ENCODE assay signal across 13 cellular contexts in genomic region chr10:127880557-127880956, GRCh38. TPM values are rescaled to one million over a fixed set of nuclear protein-coding genes. Genes with fewer than 3 reads are reported as not detected.
DNase-seq lines count a peak whose midpoint lies in the region; ATAC-seq, FAIRE-seq and TF ChIP-seq lines count a peak whose summit lies in the region.
"Had no signal": no experiment of that assay in that cellular context is flagged by ENCODE, and none has a peak within 500 bp of the region (broad histone marks: within the 10 kb centered on the region; RNA-seq: fewer than 3 reads in every experiment).

No MANE protein-coding gene starts in this region.

- H3K9me2 ChIP-seq in Karpas-422 (replicated peaks; ENCODE audit: insufficient read depth, low read length): no peaks in the 10 kb centered on the region

- POLR2A ChIA-PET in HepG2 (lab: Yijun Ruan, JAX): no interaction called here
- POLR2A ChIA-PET in T-cell (lab: Charles Lee): no interaction called here

- TF ChIP-seq EP300 in HepG2 (IDR thresholded peaks at IDR 0.05; ENCODE audit: low read depth in 2 of 2, low read length in 2 of 2) (no peak), HepG2 (CRISPR knock-in tag; IDR thresholded peaks at IDR 0.05; ENCODE audit: borderline replicate concordance) (no peak)

- TF ChIP-seq RAD21 in liver (IDR thresholded peaks at IDR 0.05) (no peak), HepG2 (CRISPR knock-in tag; IDR thresholded peaks at IDR 0.05) (no peak)

- peaks cover 0 to 14% (median 12%) of the 10 kb centered on the region in 3 donors for H3K4me1 Mint-ChIP-seq in T-cell

- H3K4me1 ChIP-seq in liver (ENCODE audit: control insufficient read depth in 4 of 4, insufficient read depth in 4 of 4, low read length in 3 of 4) (peaks cover 2 to 18% (median 5%) of the 10 kb centered on the region in 4 donors), HepG2 (ENCODE audit: insufficient read depth, low read length) (peaks cover 14% of the 10 kb centered on the region), left lung (peaks cover 0 to 51% of the 10 kb centered on the region in 2 donors), Karpas-422 (ENCODE audit: low read length) (no peaks in the 10 kb centered on the region)

- H3K9me3 ChIP-seq in liver (ENCODE audit: control insufficient read depth in 4 of 4, low read length in 3 of 4): no peaks in the 10 kb centered on the region
- no peaks in the 10 kb centered on the region for H3K9me3 ChIP-seq in HepG2 (ENCODE audit: low read length)
- H3K9me3 ChIP-seq in left lung: no peaks in the 10 kb centered on the region
- H3K9me3 ChIP-seq in Karpas-422 (ENCODE audit: low read length): no peaks in the 10 kb centered on the region
- H3K9me3 ChIP-seq: MG63 had no signal

- 61% methylated on average over 2 of the region's 2 CpGs for WGBS in liver
- WGBS in HepG2 (ENCODE audit: low lambda C conversion rate): 60% methylated on average over 1 of the region's 2 CpGs

- no peaks in the 10 kb centered on the region for H4K20me1 ChIP-seq in HepG2 (ENCODE audit: insufficient read depth, low read length)
- H4K20me1 ChIP-seq in Karpas-422 (ENCODE audit: insufficient read depth, low read depth, low read length): no peaks in the 10 kb centered on the region

- no peak for ATAC-seq in HepG2
- ATAC-seq in T-cell (replicated peaks in 1 of 4): peak in 2 of 4 experiments; percentile 33 to 38
- peak; percentile 55 for ATAC-seq in left lung
- no peak for ATAC-seq in HG02973 (IDR thresholded peaks at IDR 0.05; ENCODE audit: unreplicated experiment)

- in situ Hi-C loops in HepG2 (cut with HindIII; ENCODE audit: extremely low pct_ligation_motif_present, low pct_unique_long_range_greater_than_20kb): no loop called here

- H3K4me3 ChIP-seq in liver (ENCODE audit: low read depth in 1 of 3, low read length in 3 of 3): no peak overlapping the region
- no peak overlapping the region for H3K4me3 ChIP-seq in HepG2 (replicated peaks in 1 of 3; ENCODE audit: insufficient read depth in 1 of 3, low read depth in 2 of 3, low read length in 3 of 3)
- no peak overlapping the region for H3K4me3 ChIP-seq in left lung
- H3K4me3 ChIP-seq in Karpas-422 (ENCODE audit: low read length): no peak overlapping the region
- H3K4me3 ChIP-seq: MG63 had no signal

- no peaks in the 10 kb centered on the region for H3K36me3 Mint-ChIP-seq in T-cell
- H3K36me3 Mint-ChIP-seq: activated naive CD8-positive, alpha-beta T cell had no signal

- FAIRE-seq in HepG2 (lab: Jason Lieb, UNC): no peak
- FAIRE-seq in GM12892 (lab: Jason Lieb, UNC): no peak

- peaks cover 0 to 5% of the 10 kb centered on the region in 2 donors for H3K27me3 Mint-ChIP-seq in T-cell

- CTCF ChIA-PET in HepG2 (lab: Yijun Ruan, JAX; ENCODE audit: low intra/inter-chr PET ratio, low total read pairs) (no interaction called here), T-cell (lab: Charles Lee) (interaction anchor here in 1 of 2 donors (1.9 kb wide), 1 partner anchor 26 kb away, joined by 4 read pairs; no protein-coding TSS in a partner anchor)

- H3K27ac Mint-ChIP-seq in T-cell: peak overlapping the region; percentile 20 to 77
- H3K27ac Mint-ChIP-seq: activated naive CD8-positive, alpha-beta T cell had no signal

- intact Hi-C loops in HepG2 (cut with micrococcal nuclease; ENCODE audit: unreplicated experiment): no loop called here
- intact Hi-C loops in left lung (cut with DNase I): no loop called here

- H3K9ac ChIP-seq in liver (ENCODE audit: low read depth in 1 of 2, low read length in 2 of 2) (no peak overlapping the region), HepG2 (ENCODE audit: insufficient read depth, low read depth, low read length) (no peak overlapping the region), Karpas-422 (ENCODE audit: low read length) (no peak overlapping the region)

- BruUV-seq in HepG2 (replicated peaks; lab: Mats Ljungman, UMichigan): no TSS peak

- TF ChIP-seq POLR2A in HepG2 (IDR thresholded peaks at IDR 0.05; ENCODE audit: insufficient read depth in 1 of 2, low read depth in 2 of 2, low read length in 2 of 2) (no peak), GM12892 (IDR thresholded peaks at IDR 0.05; ENCODE audit: low read depth, low read length) (no peak)

- H3K36me3 ChIP-seq in liver (ENCODE audit: control insufficient read depth in 4 of 4, insufficient read depth in 3 of 4, low read depth in 1 of 4, low read length in 3 of 4) (peaks cover 0 to 19% (median 5%) of the 10 kb centered on the region in 4 donors), HepG2 (replicated peaks in 1 of 2; ENCODE audit: control insufficient read depth in 1 of 2, insufficient read depth in 2 of 2, low read length in 2 of 2) (no peaks in the 10 kb centered on the region), left lung (no peaks in the 10 kb centered on the region), Karpas-422 (ENCODE audit: insufficient read depth, low read length) (no peaks in the 10 kb centered on the region)
- H3K36me3 ChIP-seq: MG63, WERI-Rb-1 had no signal

- H2AFZ ChIP-seq in HepG2 (ENCODE audit: low read length) (no peak overlapping the region), Karpas-422 (ENCODE audit: low read length) (no peak overlapping the region)

- DNase-seq in HepG2 (ENCODE audit: low spot score): no peak
- peak in 2 of 34 experiments; percentile 8 to 9 for DNase-seq in T-cell
- DNase-seq in left lung: peak in 1 of 2 donors; percentile 47
- DNase-seq in GM12892 (ENCODE audit: insufficient read length): no peak
- no peak for DNase-seq in Karpas-422
- no peak for DNase-seq in NCI-H2196 treated with DMSO at 0.1 percent for 48 hours (lab: John Stamatoyannopoulos, UW; ENCODE audit: unreplicated experiment)
- DNase-seq: MG63, NCI-H82, posterior cingulate gyrus, WERI-Rb-1 had no signal

- no peaks in the 10 kb centered on the region for H3K27me3 ChIP-seq in liver (ENCODE audit: control insufficient read depth in 4 of 4, insufficient read depth in 4 of 4, low read length in 3 of 4)
- no peaks in the 10 kb centered on the region for H3K27me3 ChIP-seq in HepG2 (ENCODE audit: control insufficient read depth in 1 of 2, insufficient read depth in 2 of 2, low read length in 2 of 2)
- no peaks in the 10 kb centered on the region for H3K27me3 ChIP-seq in left lung
- H3K27me3 ChIP-seq in Karpas-422 (ENCODE audit: low read length): no peaks in the 10 kb centered on the region
- H3K27me3 ChIP-seq: MG63 had no signal

- no peak overlapping the region for H3K4me3 Mint-ChIP-seq in T-cell
- H3K4me3 Mint-ChIP-seq: activated naive CD8-positive, alpha-beta T cell had no signal

- H3K4me2 ChIP-seq in HepG2 (ENCODE audit: low read depth, low read length) (no peak overlapping the region), Karpas-422 (ENCODE audit: low read depth, low read length, poor library complexity, severe bottlenecking) (no peak overlapping the region)

- TF ChIP-seq CTCF in liver (IDR thresholded peaks at IDR 0.05; ENCODE audit: low read depth, low read length, missing input control) (no peak), HepG2 (CRISPR knock-in tag; IDR thresholded peaks at IDR 0.05) (no peak), left lung (IDR thresholded peaks at IDR 0.05) (no peak)

- H3K79me2 ChIP-seq in HepG2 (ENCODE audit: insufficient read depth, low read length): no peaks in the 10 kb centered on the region
- no peaks in the 10 kb centered on the region for H3K79me2 ChIP-seq in Karpas-422 (ENCODE audit: low read length)

- no peaks in the 10 kb centered on the region for H3K9me3 Mint-ChIP-seq in T-cell

- peak overlapping the region in 1 of 2 donors; percentile 36 for H3K27ac ChIP-seq in liver (ENCODE audit: low read depth in 1 of 2, low read length in 2 of 2)
- no peak overlapping the region for H3K27ac ChIP-seq in HepG2 (ENCODE audit: extremely low read length, insufficient read depth, low read length)
- peak overlapping the region in 1 of 2 donors; percentile 86 for H3K27ac ChIP-seq in left lung
- H3K27ac ChIP-seq in Karpas-422 (ENCODE audit: low read length): no peak overlapping the region
- H3K27ac ChIP-seq: WERI-Rb-1 had no signal

RNA-seq across cellular contexts. Expression of gene CLRN3, which starts 12.2 kb away (rescaled TPM):
- 1 to 10 TPM in 1 of 2 donors, under 1 TPM in 1; 0.33 to 5.7 TPM for total RNA-seq in liver
- polyA plus RNA-seq in liver: 10 to 100 TPM in 1 of 2 donors, 1 to 10 TPM in 1; 8.1 to 16.9 TPM
- total RNA-seq in HepG2 (2016; rRNA removed; fragmentation: Illumina TruSeq; extraction: Trizol): not detected in 2 replicates
- total RNA-seq in HepG2 (2016; cell fraction: cytosol; rRNA removed; fragmentation: Illumina TruSeq; extraction: Trizol; ENCODE audit: low read depth): not detected in 2 replicates
- not detected in 2 replicates for total RNA-seq in HepG2 (2016; cell fraction: insoluble cytoplasmic fraction; rRNA removed; fragmentation: Illumina TruSeq; extraction: Trizol)
- not detected in 2 replicates for total RNA-seq in HepG2 (2016; cell fraction: membrane; rRNA removed; fragmentation: Illumina TruSeq; extraction: Trizol)
- total RNA-seq in HepG2 (2016; cell fraction: nucleus; rRNA removed; fragmentation: Illumina TruSeq; extraction: Trizol): not detected in 2 replicates
- not detected in 2 replicates for polyA plus RNA-seq in HepG2 (2011; rRNA removed)
- not detected in 2 replicates for polyA plus RNA-seq in HepG2 (2011; cell fraction: cytosol; rRNA removed)
- not detected in 2 replicates for polyA plus RNA-seq in HepG2 (2011; cell fraction: nucleus; rRNA removed)
- polyA plus RNA-seq in HepG2 (2012): not detected in 2 replicates
- not detected in 2 replicates for polyA plus RNA-seq in HepG2 (2016; cell fraction: cytosol; fragmentation: Illumina TruSeq; extraction: Trizol; ENCODE audit: low read depth)
- not detected in 2 replicates for polyA plus RNA-seq in HepG2 (2016; cell fraction: insoluble cytoplasmic fraction; fragmentation: Illumina TruSeq; extraction: Trizol; ENCODE audit: low read depth)
- polyA plus RNA-seq in HepG2 (2016; cell fraction: membrane; fragmentation: Illumina TruSeq; extraction: Trizol; ENCODE audit: low read depth): not detected in 2 replicates
- not detected in 2 replicates for polyA plus RNA-seq in HepG2 (2016; cell fraction: nucleus; fragmentation: Illumina TruSeq; extraction: Trizol; ENCODE audit: insufficient read depth, low read depth)
- not detected in 2 replicates for polyA minus RNA-seq in HepG2 (2011; rRNA and poly(A)+ RNA removed; ENCODE audit: low replicate concordance)
- polyA minus RNA-seq in HepG2 (2011; cell fraction: cytosol; rRNA and poly(A)+ RNA removed): not detected in 2 replicates
- not detected in 2 replicates for polyA minus RNA-seq in HepG2 (2011; cell fraction: nucleus; rRNA and poly(A)+ RNA removed)
- not detected for total RNA-seq in T-cell
- not detected for total RNA-seq in left lung
- not detected for polyA plus RNA-seq in GM12892 (2012; ENCODE audit: missing spikeins)
- not detected in 2 replicates for total RNA-seq in Karpas-422 (2014; rRNA removed; shearing (Covaris generic); ENCODE audit: low replicate concordance)

RNA-seq across cellular contexts. Expression of gene PTPRE, which starts 26.3 kb away (rescaled TPM):
- total RNA-seq in liver (10 to 100 TPM in 1 of 2 donors, 1 to 10 TPM in 1; 4.0 to 12.5 TPM), HepG2 (2016; rRNA removed; fragmentation: Illumina TruSeq; extraction: Trizol) (0.02 TPM in 1 of 2 replicates, not detected in the other), T-cell (10 to 100 TPM; 23.2 to 69.2 (median 32.2) TPM), left lung (10 to 100 TPM; 51.4 to 88.7 TPM)
- polyA plus RNA-seq in liver (1 to 10 TPM; 1.5 to 3.5 TPM), HepG2 (2011; rRNA removed) (0.01 and 0.04 TPM in 2 replicates)
- total RNA-seq in HepG2 (2016; cell fraction: cytosol; rRNA removed; fragmentation: Illumina TruSeq; extraction: Trizol; ENCODE audit: low read depth): not detected in 2 replicates
- total RNA-seq in HepG2 (2016; cell fraction: insoluble cytoplasmic fraction; rRNA removed; fragmentation: Illumina TruSeq; extraction: Trizol): not detected in 2 replicates
- not detected in 2 replicates for total RNA-seq in HepG2 (2016; cell fraction: membrane; rRNA removed; fragmentation: Illumina TruSeq; extraction: Trizol)
- 0.09 TPM in 1 of 2 replicates, not detected in the other for total RNA-seq in HepG2 (2016; cell fraction: nucleus; rRNA removed; fragmentation: Illumina TruSeq; extraction: Trizol)
- polyA plus RNA-seq in HepG2 (2011; cell fraction: cytosol; rRNA removed): not detected in 2 replicates
- 0.19 TPM in 1 of 2 replicates, not detected in the other for polyA plus RNA-seq in HepG2 (2011; cell fraction: nucleus; rRNA removed)
- polyA plus RNA-seq in HepG2 (2012): not detected in 2 replicates
- not detected in 2 replicates for polyA plus RNA-seq in HepG2 (2016; cell fraction: cytosol; fragmentation: Illumina TruSeq; extraction: Trizol; ENCODE audit: low read depth)
- not detected in 2 replicates for polyA plus RNA-seq in HepG2 (2016; cell fraction: insoluble cytoplasmic fraction; fragmentation: Illumina TruSeq; extraction: Trizol; ENCODE audit: low read depth)
- polyA plus RNA-seq in HepG2 (2016; cell fraction: membrane; fragmentation: Illumina TruSeq; extraction: Trizol; ENCODE audit: low read depth): not detected in 2 replicates
- polyA plus RNA-seq in HepG2 (2016; cell fraction: nucleus; fragmentation: Illumina TruSeq; extraction: Trizol; ENCODE audit: insufficient read depth, low read depth): not detected in 2 replicates
- 0.04 and 4.6 TPM in 2 replicates for polyA minus RNA-seq in HepG2 (2011; rRNA and poly(A)+ RNA removed; ENCODE audit: low replicate concordance)
- polyA minus RNA-seq in HepG2 (2011; cell fraction: cytosol; rRNA and poly(A)+ RNA removed): not detected in 2 replicates
- not detected in 2 replicates for polyA minus RNA-seq in HepG2 (2011; cell fraction: nucleus; rRNA and poly(A)+ RNA removed)
- 4.7 TPM for polyA plus RNA-seq in GM12892 (2012; ENCODE audit: missing spikeins)
- 20.4 and 27.9 TPM in 2 replicates for total RNA-seq in Karpas-422 (2014; rRNA removed; shearing (Covaris generic); ENCODE audit: low replicate concordance)
